In genomic region chr19:8253678-8254077, GRCh38 we compare ENCODE assay signal across 6 cellular contexts. TPM values are rescaled to one million over a fixed set of nuclear protein-coding genes. Genes with fewer than 3 reads are reported as not detected.
"Had no signal": no experiment of that assay in that cellular context is flagged by ENCODE, and none has a peak within 500 bp of the region (broad histone marks: within the 10 kb centered on the region; RNA-seq: fewer than 3 reads in every experiment).

No MANE protein-coding gene starts in this region.

- H3K27me3 ChIP-seq: adrenal gland, MG63, Peyer's patch had no signal

- H3K4me1 ChIP-seq: adrenal gland, Peyer's patch, SJSA1 had no signal

- H3K4me3 ChIP-seq: adrenal gland, MG63, Peyer's patch, SJSA1 had no signal

- DNase-seq: NCI-H2029 treated with DMSO at 0.1 percent for 48 hours had no signal

- H3K9ac ChIP-seq: SK-N-SH had no signal

- H3K27ac ChIP-seq: adrenal gland, Peyer's patch, SJSA1 had no signal

- H3K36me3 ChIP-seq: MG63, SJSA1 had no signal

- H3K9me3 ChIP-seq: adrenal gland, MG63, Peyer's patch, SJSA1, SK-N-SH had no signal

- H3K4me2 ChIP-seq: SK-N-SH had no signal

RNA-seq across cellular contexts. Expression of gene CERS4, which starts 44.5 kb away (rescaled TPM):
- total RNA-seq: SJSA1 had no signal
